Comparison of ENCODE assay signal across 7 cellular contexts in the genomic region with DNA sequence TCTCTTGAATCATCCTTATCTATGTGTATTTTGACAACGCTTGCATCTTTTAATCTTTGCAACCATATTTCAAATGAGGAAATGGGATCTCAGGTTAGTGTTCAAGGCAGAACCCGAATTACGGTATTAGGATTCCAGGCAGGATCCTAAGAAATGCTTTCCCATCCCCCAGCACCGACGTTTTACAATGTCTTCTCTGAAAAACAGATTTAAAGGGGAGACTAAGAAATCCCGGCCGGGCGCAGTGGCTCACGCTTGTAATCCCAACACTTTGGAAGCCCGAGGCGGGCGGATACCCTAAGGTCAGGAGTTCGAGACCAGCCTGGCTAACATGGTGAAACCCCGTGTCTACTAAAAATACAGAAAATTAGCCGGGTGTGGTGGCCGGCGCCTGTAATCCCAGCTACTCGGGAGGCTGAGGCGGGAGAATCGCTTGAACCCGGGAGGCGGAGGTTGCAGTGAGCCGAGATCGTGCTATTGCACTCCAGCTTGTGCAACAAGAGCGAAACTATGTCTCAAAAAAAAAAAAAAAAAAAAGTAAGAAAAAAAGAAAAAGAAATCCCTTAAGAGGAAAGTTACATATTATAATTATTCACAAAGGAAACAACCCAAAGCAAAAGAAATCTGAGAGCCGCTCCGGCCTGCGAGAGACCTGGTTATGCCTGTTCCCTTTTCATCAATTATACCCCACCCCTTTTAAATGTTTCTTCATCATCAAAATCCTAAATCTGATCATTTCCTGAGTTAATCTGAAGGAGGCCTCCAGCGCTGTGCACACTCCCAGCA. TPM values are rescaled to one million over a fixed set of nuclear protein-coding genes. Genes with fewer than 3 reads are reported as not detected.
DNase-seq lines count a peak whose midpoint lies in the region; ATAC-seq and TF ChIP-seq lines count a peak whose summit lies in the region.

No MANE protein-coding gene starts in this region.

- peak overlapping the region; percentile 83 for H3K27ac ChIP-seq in KOPT-K1 (ENCODE audit: low read depth, low read length, poor library complexity, severe bottlenecking)
- H3K27ac ChIP-seq in effector memory CD4-positive, alpha-beta T cell (ENCODE audit: insufficient read depth, low read length, poor library complexity, severe bottlenecking): peak overlapping the region; percentile 87
- peak overlapping the region; percentile 91 for H3K27ac ChIP-seq in neural progenitor cell

- no peak for DNase-seq in effector memory CD4-positive, alpha-beta T cell
- DNase-seq in neural progenitor cell (ENCODE audit: low spot score): peak; percentile 35
- no peak for DNase-seq in central memory CD4-positive, alpha-beta T cell
- no peak for DNase-seq in effector CD8-positive, alpha-beta T cell (lab: John Stamatoyannopoulos, UW)

- H3K4me3 ChIP-seq in effector memory CD4-positive, alpha-beta T cell (ENCODE audit: insufficient read depth, low read depth, low read length, poor library complexity, severe bottlenecking): peak overlapping the region; percentile 79
- H3K4me3 ChIP-seq in neural progenitor cell: peak overlapping the region; percentile 71

- no peak overlapping the region for H3K4me3 Mint-ChIP-seq in neural progenitor cell

- H3K27ac Mint-ChIP-seq in neural progenitor cell: no peak overlapping the region

- peaks cover 12% of the 10 kb centered on the region for H3F3A ChIP-seq in neural progenitor cell (ENCODE audit: low read depth)

- H3K36me3 Mint-ChIP-seq in neural progenitor cell: peaks cover 5% of the 10 kb centered on the region

- no peaks in the 10 kb centered on the region for H4K20me1 ChIP-seq in neural progenitor cell (ENCODE audit: low read depth)

- H3K36me3 ChIP-seq in KOPT-K1 (ENCODE audit: insufficient read depth, low read length): peaks cover 9% of the 10 kb centered on the region; the same call in 1 of the 2 replicates
- no peaks in the 10 kb centered on the region for H3K36me3 ChIP-seq in effector memory CD4-positive, alpha-beta T cell (ENCODE audit: control insufficient read depth, insufficient read depth, low read length)
- no peaks in the 10 kb centered on the region for H3K36me3 ChIP-seq in neural progenitor cell

- no peaks in the 10 kb centered on the region for H3K4me1 Mint-ChIP-seq in neural progenitor cell

- peaks cover 9% of the 10 kb centered on the region for H3K4me1 ChIP-seq in effector memory CD4-positive, alpha-beta T cell (ENCODE audit: control insufficient read depth, insufficient read depth, low read length, poor library complexity, severe bottlenecking)
- H3K4me1 ChIP-seq in neural progenitor cell: peaks cover 12% of the 10 kb centered on the region

- H3K9ac ChIP-seq in neural progenitor cell: peak overlapping the region; percentile 83

- no peaks in the 10 kb centered on the region for H3K27me3 Mint-ChIP-seq in neural progenitor cell (ENCODE audit: insufficient read depth, low read depth)

- H3K9me3 ChIP-seq in KOPT-K1 (ENCODE audit: insufficient read depth, low read length, poor library complexity, severe bottlenecking): no peaks in the 10 kb centered on the region
- no peaks in the 10 kb centered on the region for H3K9me3 ChIP-seq in effector memory CD4-positive, alpha-beta T cell (ENCODE audit: control insufficient read depth, low read length)
- H3K9me3 ChIP-seq in neural progenitor cell (ENCODE audit: low read depth): no peaks in the 10 kb centered on the region

- peak; percentile 5 for ATAC-seq in GM18508 (IDR thresholded peaks at IDR 0.05; ENCODE audit: insufficient read depth, unreplicated experiment)
- ATAC-seq in HG02571 (IDR thresholded peaks at IDR 0.05; ENCODE audit: unreplicated experiment): no peak

- TF ChIP-seq CTCF in neural progenitor cell (IDR thresholded peaks at IDR 0.05): no peak

- H3K79me2 ChIP-seq in neural progenitor cell (ENCODE audit: low read depth): peaks cover 43% of the 10 kb centered on the region

- H3K9me3 Mint-ChIP-seq in neural progenitor cell: no peaks in the 10 kb centered on the region

- peak overlapping the region; percentile 99 for H2AFZ ChIP-seq in neural progenitor cell (replicated peaks)

- no peaks in the 10 kb centered on the region for H3K27me3 ChIP-seq in effector memory CD4-positive, alpha-beta T cell (replicated peaks; ENCODE audit: control insufficient read depth, insufficient read depth, low read length, poor library complexity, severe bottlenecking)
- no peaks in the 10 kb centered on the region for H3K27me3 ChIP-seq in neural progenitor cell

- peak overlapping the region; percentile 82 for H3K4me2 ChIP-seq in neural progenitor cell

RNA-seq across cellular contexts. Expression of gene GORAB, which starts 0.8 kb away (rescaled TPM):
- total RNA-seq in neural progenitor cell (ENCODE audit: low replicate concordance): 20.6 and 23.8 TPM in 2 replicates
